Comparison of ENCODE assay signal across 14 cellular contexts in genomic region chr9:37667706-37668672, GRCh38. TPM values are rescaled to one million over a fixed set of nuclear protein-coding genes. Genes with fewer than 3 reads are reported as not detected.
DNase-seq lines count a peak whose midpoint lies in the region; ATAC-seq and TF ChIP-seq lines count a peak whose summit lies in the region.
"Had no signal": no experiment of that assay in that cellular context is flagged by ENCODE, and none has a peak within 500 bp of the region (broad histone marks: within the 10 kb centered on the region; RNA-seq: fewer than 3 reads in every experiment).

No MANE protein-coding gene starts in this region.

- CTCF ChIA-PET in WTC11 (lab: Charles Lee) = interaction anchor here (0.7 to 3.3 kb wide), 21 partner anchors 11 to 133 kb away, joined by 3 to 16 read pairs (median 4); partner anchors contain the start of genes DCAF10, FBXO10, FRMPD1 and TOMM5

- H3K27ac ChIP-seq in HUES48 (ENCODE audit: low read depth, low read length) = peak overlapping the region; percentile 4
- no peak overlapping the region for H3K27ac ChIP-seq in effector memory CD4-positive, alpha-beta T cell (ENCODE audit: insufficient read depth, low read length, poor library complexity, severe bottlenecking)
- no peak overlapping the region for H3K27ac ChIP-seq in breast epithelium
- H3K27ac ChIP-seq: adrenal gland, neutrophil had no signal

- peaks cover 42% of the 10 kb centered on the region for H3K4me1 Mint-ChIP-seq in WTC11
- H3K4me1 Mint-ChIP-seq in stimulated activated memory B cell treated with anti-CD40 and anti-IgM and Interleukin-4, amounts not matched to agents 10 μg/mL and 1 μg/mL and 100 μg/mL, for 72 hours = peaks cover 7% of the 10 kb centered on the region

- TF ChIP-seq CTCF in WTC11 (IDR thresholded peaks at IDR 0.05) = no peak
- no peak for TF ChIP-seq CTCF in breast epithelium (IDR thresholded peaks at IDR 0.05)

- intact Hi-C loops in breast epithelium (cut with DNase I; ENCODE audit: low total_unique reads) = no loop called here

- no peak for TF ChIP-seq POLR2A in breast epithelium (IDR thresholded peaks at IDR 0.05)

- 0 out of 2 replicates have a peak overlapping the region, but pooled peaks have one; percentile 17 for H3K27ac Mint-ChIP-seq in WTC11
- H3K27ac Mint-ChIP-seq in stimulated activated memory B cell treated with anti-CD40 and anti-IgM and Interleukin-4, amounts not matched to agents 10 μg/mL and 1 μg/mL and 100 μg/mL, for 72 hours = no peak overlapping the region

- POLR2A ChIA-PET in WTC11 (lab: Charles Lee) = interaction anchor here (0.7 kb wide), 1 partner anchor 26 kb away, joined by 5 read pairs; no protein-coding TSS in a partner anchor

- no peaks in the 10 kb centered on the region for H3K36me3 ChIP-seq in HUES48 (ENCODE audit: control insufficient read depth, insufficient read depth, low read length)
- H3K36me3 ChIP-seq in effector memory CD4-positive, alpha-beta T cell (ENCODE audit: control insufficient read depth, insufficient read depth, low read length) = no peaks in the 10 kb centered on the region
- no peaks in the 10 kb centered on the region for H3K36me3 ChIP-seq in breast epithelium
- H3K36me3 ChIP-seq: adrenal gland, neutrophil had no signal

- H3K9me3 ChIP-seq in HUES48 (ENCODE audit: control insufficient read depth, insufficient read depth, low read length) (no peaks in the 10 kb centered on the region), breast epithelium (no peaks in the 10 kb centered on the region)
- no peaks in the 10 kb centered on the region for H3K9me3 ChIP-seq in effector memory CD4-positive, alpha-beta T cell (ENCODE audit: control insufficient read depth, low read length)
- H3K9me3 ChIP-seq: adrenal gland, neutrophil had no signal

- H3K4me3 Mint-ChIP-seq in WTC11 = no peak overlapping the region
- no peak overlapping the region for H3K4me3 Mint-ChIP-seq in stimulated activated memory B cell treated with anti-CD40 and anti-IgM and Interleukin-4, amounts not matched to agents 10 μg/mL and 1 μg/mL and 100 μg/mL, for 72 hours

- H3K4me1 ChIP-seq in HUES48 (ENCODE audit: control insufficient read depth, insufficient read depth, low read length) (peaks cover 30% of the 10 kb centered on the region), breast epithelium (no peaks in the 10 kb centered on the region)
- no peaks in the 10 kb centered on the region for H3K4me1 ChIP-seq in effector memory CD4-positive, alpha-beta T cell (ENCODE audit: control insufficient read depth, insufficient read depth, low read length, poor library complexity, severe bottlenecking)
- H3K4me1 ChIP-seq: adrenal gland had no signal

- peak; percentile 95 for ATAC-seq in WTC11
- ATAC-seq in stimulated activated memory B cell treated with anti-CD40 and anti-IgM and Interleukin-4, amounts not matched to agents 10 μg/mL and 1 μg/mL and 100 μg/mL, for 72 hours = no peak

- H3K4me3 ChIP-seq in HUES48 (ENCODE audit: low read depth, low read length) (no peak overlapping the region), breast epithelium (no peak overlapping the region)
- H3K4me3 ChIP-seq in effector memory CD4-positive, alpha-beta T cell (ENCODE audit: insufficient read depth, low read depth, low read length, poor library complexity, severe bottlenecking) = no peak overlapping the region
- H3K4me3 ChIP-seq: adrenal gland had no signal

- no peak overlapping the region for H3K9ac ChIP-seq in HUES48 (ENCODE audit: low read depth, low read length)

- H3K27me3 ChIP-seq in HUES48 (ENCODE audit: control insufficient read depth, insufficient read depth, low read length) (no peaks in the 10 kb centered on the region), breast epithelium (peaks cover 0 to 12% of the 10 kb centered on the region in 2 donors)
- H3K27me3 ChIP-seq in effector memory CD4-positive, alpha-beta T cell (replicated peaks; ENCODE audit: control insufficient read depth, insufficient read depth, low read length, poor library complexity, severe bottlenecking) = peaks cover 3% of the 10 kb centered on the region

- DNase-seq in AG20443 (ENCODE audit: low spot score) = peak; percentile 30
- peak; percentile 62 for DNase-seq in WTC11 (ENCODE audit: low spot score)
- DNase-seq in iPS-NIHi11 (ENCODE audit: low spot score) = peak; percentile 61
- DNase-seq in effector memory CD4-positive, alpha-beta T cell = no peak
- no peak for DNase-seq in NOMO-1 treated with dmso at 0.1 percent for 144 hours (lab: John Stamatoyannopoulos, UW; ENCODE audit: unreplicated experiment)
- DNase-seq in breast epithelium (ENCODE audit: low spot score in 2 of 2) = no peak
- DNase-seq: adrenal gland; C1 segment of cervical spinal cord; NK-92 treated with Interleukin-12 subunit alpha and Interleukin-12 subunit beta, amount 100 ng/mL, for 24 hours; stimulated activated CD4-positive, alpha-beta T cell treated with anti-CD3 and anti-CD28 coated beads, Interleukin-2, amount 100 ng/mL, for 24 hours had no signal

- no peaks in the 10 kb centered on the region; the same call in none of the 2 replicates for H3K27me3 Mint-ChIP-seq in WTC11 (ENCODE audit: low read depth)
- H3K27me3 Mint-ChIP-seq in stimulated activated memory B cell treated with anti-CD40 and anti-IgM and Interleukin-4, amounts not matched to agents 10 μg/mL and 1 μg/mL and 100 μg/mL, for 72 hours = peaks cover 34% of the 10 kb centered on the region

- H3K36me3 Mint-ChIP-seq in WTC11 = no peaks in the 10 kb centered on the region
- no peaks in the 10 kb centered on the region for H3K36me3 Mint-ChIP-seq in stimulated activated memory B cell treated with anti-CD40 and anti-IgM and Interleukin-4, amounts not matched to agents 10 μg/mL and 1 μg/mL and 100 μg/mL, for 72 hours

- peaks cover 6% of the 10 kb centered on the region; the same call in 1 of the 2 replicates for H3K9me3 Mint-ChIP-seq in WTC11
- no peaks in the 10 kb centered on the region for H3K9me3 Mint-ChIP-seq in stimulated activated memory B cell treated with anti-CD40 and anti-IgM and Interleukin-4, amounts not matched to agents 10 μg/mL and 1 μg/mL and 100 μg/mL, for 72 hours

TF ChIP-seq in WTC11, 78 proteins besides CTCF, POLR2A, EP300 and RAD21:
- TF ChIP-seq, protein P1, sequence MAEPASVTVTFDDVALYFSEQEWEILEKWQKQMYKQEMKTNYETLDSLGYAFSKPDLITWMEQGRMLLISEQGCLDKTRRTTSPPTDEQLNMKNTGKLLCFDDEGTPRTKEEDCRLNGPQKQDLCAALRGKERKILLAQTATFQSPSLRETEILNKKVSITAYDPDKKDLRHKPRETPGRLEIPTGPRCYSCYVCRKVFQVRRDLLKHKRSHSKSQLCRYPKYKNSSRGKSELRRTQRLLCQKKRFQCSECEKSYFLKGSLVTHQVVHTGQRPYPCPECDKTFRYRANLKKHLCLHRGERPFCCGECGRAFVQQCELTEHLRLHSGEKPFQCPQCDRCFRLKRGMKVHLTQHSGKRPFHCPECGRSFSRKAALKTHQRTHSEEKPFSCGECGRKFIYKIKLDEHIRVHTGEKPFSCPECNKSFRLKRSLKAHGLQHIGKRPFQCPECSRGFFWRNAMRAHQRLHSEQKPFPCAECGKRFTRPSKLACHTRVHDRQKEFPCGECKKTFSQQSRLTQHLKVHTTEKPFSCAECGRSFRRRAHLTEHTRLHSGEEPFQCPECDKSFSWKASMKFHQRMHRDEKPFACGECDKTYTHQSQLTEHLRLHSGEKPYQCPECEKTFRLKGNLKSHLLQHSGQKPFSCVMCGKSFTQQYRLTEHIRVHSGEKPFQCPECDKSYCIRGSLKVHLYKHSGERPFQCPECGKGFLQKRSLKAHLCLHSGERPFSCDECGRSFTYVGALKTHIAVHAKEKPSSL (CRISPR knock-in tag; conservative IDR thresholded peaks at IDR 0.05) = no peak
- no peak for TF ChIP-seq HMGA2 (CRISPR knock-in tag; IDR thresholded peaks at IDR 0.05)
- no peak for TF ChIP-seq ZNF317 (CRISPR knock-in tag; IDR thresholded peaks at IDR 0.05; ENCODE audit: borderline replicate concordance, low read depth)

RNA-seq across cellular contexts. Expression of gene FRMPD1, which starts 17.2 kb away (rescaled TPM):
- total RNA-seq in WTC11 (2021) (0.14 to 0.26 TPM (median 0.14 TPM) in 3 replicates), breast epithelium (1 to 10 TPM in 1 of 3 donors, under 1 TPM in 2; 0.16 to 1.6 (median 0.59) TPM)
- total RNA-seq: T-helper 2 cell treated with Interferon-gamma antibody and Interleukin-4, amounts not matched to agents 100 ng/mL and 5 ng/mL, for 36 hours had no signal

Comparison
In these comparisons a context has a peak if more than half of its experiments do, and no peak if none do; other contexts are left out.
1. DNase-seq: peak in AG20443 (single experiment), WTC11 (single experiment) and iPS-NIHi11 (single experiment); none in effector memory CD4-positive, alpha-beta T cell (0 of 3), NOMO-1 treated with dmso at 0.1 percent for 144 hours (single experiment) and breast epithelium (0 of 2).